ENCODE assay signal across 1 cellular context in genomic region chr16:749010-749409, GRCh38.
TF ChIP-seq lines count a peak whose summit lies in the region.

No MANE protein-coding gene starts in this region.

TF ChIP-seq in IMR-90, 13 proteins besides CTCF, POLR2A, EP300 and RAD21:
- TF ChIP-seq BHLHE40 (IDR thresholded peaks at IDR 0.05; ENCODE audit: low read depth, low read length), result no peak
- peak; percentile 93 for TF ChIP-seq CEBPB (IDR thresholded peaks at IDR 0.05; ENCODE audit: low read depth, low read length)
